ENCODE assay signal across 17 cellular contexts in genomic region chr6:150229775-150230561, GRCh38.
A peak's percentile ranks its signal among the peaks of the same experiment; 100 is the strongest.
DNase-seq lines count a peak whose midpoint lies in the region; ATAC-seq, FAIRE-seq and TF ChIP-seq lines count a peak whose summit lies in the region.
"Had no signal": no experiment of that assay in that cellular context is flagged by ENCODE, and none has a peak within 500 bp of the region (broad histone marks: within the 10 kb centered on the region; RNA-seq: fewer than 3 reads in every experiment).

No MANE protein-coding gene starts in this region.

- H3K4me1 Mint-ChIP-seq in immature natural killer cell = peaks cover 5 to 11% of the 10 kb centered on the region in 2 donors
- H3K4me1 Mint-ChIP-seq: naive B cell; stimulated activated memory B cell treated with anti-CD40 and anti-IgM and Interleukin-4, amounts not matched to agents 10 μg/mL and 1 μg/mL and 100 μg/mL, for 72 hours had no signal

- intact Hi-C loops in prostate gland (cut with DNase I) = no loop called here

- peaks cover 2 to 9% (median 3%) of the 10 kb centered on the region in 3 donors for H3K27me3 Mint-ChIP-seq in immature natural killer cell (ENCODE audit: low read depth in 3 of 3)

- H3K27me3 ChIP-seq in kidney epithelial cell (ENCODE audit: control insufficient read depth, insufficient read depth, low read length) = no peaks in the 10 kb centered on the region
- H3K27me3 ChIP-seq in prostate gland (replicated peaks; ENCODE audit: insufficient read depth) = peaks cover 4% of the 10 kb centered on the region
- H3K27me3 ChIP-seq: body of pancreas had no signal

- no peaks in the 10 kb centered on the region for H3K4me1 ChIP-seq in prostate gland (replicated peaks)
- H3K4me1 ChIP-seq: body of pancreas had no signal

- peak; percentile 35 for DNase-seq in AG10803 (ENCODE audit: low read depth)
- DNase-seq in H54 (ENCODE audit: insufficient read length, low spot score) = peak; percentile 12
- DNase-seq in amniotic stem cell (lab: John Stamatoyannopoulos, UW) = peak; percentile 59
- DNase-seq in kidney epithelial cell (ENCODE audit: low read depth) = peak; percentile 57
- DNase-seq in immature natural killer cell = no peak
- DNase-seq in NCI-H82 (lab: John Stamatoyannopoulos, UW) = no peak
- DNase-seq in prostate gland (ENCODE audit: low spot score) = no peak
- DNase-seq: activated T-cell treated with anti-CD3 and anti-CD28 coated beads, Interleukin-2, amount 50 U/mL, for 72 hours; body of pancreas; GDM1; left colon; naive B cell; NCI-H1092; NCI-H446; stimulated activated CD4-positive, alpha-beta T cell treated with anti-CD3 and anti-CD28 coated beads, Interleukin-2, amount 100 ng/mL, for 48 hours had no signal

- WGBS in prostate gland = 86% methylated on average over 9 of the region's 9 CpGs

- no peak overlapping the region for H3K4me3 ChIP-seq in AG10803 (ENCODE audit: low read length)
- no peak overlapping the region for H3K4me3 ChIP-seq in kidney epithelial cell (ENCODE audit: low read depth, low read length)
- H3K4me3 ChIP-seq in prostate gland = no peak overlapping the region
- H3K4me3 ChIP-seq: body of pancreas had no signal

- TF ChIP-seq CTCF in AG10803 (conservative IDR thresholded peaks at IDR 0.05; ENCODE audit: low read length) (no peak), kidney epithelial cell (IDR thresholded peaks at IDR 0.05; ENCODE audit: insufficient read depth, low read length, poor library complexity, severe bottlenecking) (no peak), prostate gland (IDR thresholded peaks at IDR 0.05) (no peak)

- H3K4me3 Mint-ChIP-seq in immature natural killer cell = no peak overlapping the region
- H3K4me3 Mint-ChIP-seq: activated T-cell treated with anti-CD3 and anti-CD28 coated beads, Interleukin-2, amount 50 U/mL, for 72 hours; naive B cell; stimulated activated memory B cell treated with anti-CD40 and anti-IgM and Interleukin-4, amounts not matched to agents 10 μg/mL and 1 μg/mL and 100 μg/mL, for 72 hours had no signal

- FAIRE-seq in H54 (lab: Jason Lieb, UNC) = peak; percentile 84

- H3K27ac Mint-ChIP-seq in immature natural killer cell = no peak overlapping the region
- H3K27ac Mint-ChIP-seq: activated T-cell treated with anti-CD3 and anti-CD28 coated beads, Interleukin-2, amount 50 U/mL, for 72 hours; naive B cell; stimulated activated memory B cell treated with anti-CD40 and anti-IgM and Interleukin-4, amounts not matched to agents 10 μg/mL and 1 μg/mL and 100 μg/mL, for 72 hours had no signal

- ATAC-seq in HG03039 (IDR thresholded peaks at IDR 0.05; ENCODE audit: unreplicated experiment) = no peak
- ATAC-seq: body of pancreas; left colon; stimulated activated memory B cell treated with anti-CD40 and anti-IgM and Interleukin-4, amounts not matched to agents 10 μg/mL and 1 μg/mL and 100 μg/mL, for 72 hours had no signal

- peaks cover 0 to 6% (median 0%) of the 10 kb centered on the region in 3 donors for H3K36me3 Mint-ChIP-seq in immature natural killer cell
- H3K36me3 Mint-ChIP-seq: stimulated activated memory B cell treated with anti-CD40 and anti-IgM and Interleukin-4, amounts not matched to agents 10 μg/mL and 1 μg/mL and 100 μg/mL, for 72 hours had no signal

- no peak overlapping the region for H3K27ac ChIP-seq in prostate gland
- H3K27ac ChIP-seq: body of pancreas had no signal

- peaks cover 0 to 9% (median 0%) of the 10 kb centered on the region in 6 donors for H3K9me3 Mint-ChIP-seq in immature natural killer cell

- no peaks in the 10 kb centered on the region for H3K9me3 ChIP-seq in prostate gland
- H3K9me3 ChIP-seq: body of pancreas had no signal

- TF ChIP-seq POLR2A in H54 (IDR thresholded peaks at IDR 0.05; ENCODE audit: low read depth, low read length) = no peak
- TF ChIP-seq POLR2A in prostate gland (IDR thresholded peaks at IDR 0.05) = no peak

- H3K36me3 ChIP-seq in kidney epithelial cell (ENCODE audit: control insufficient read depth, insufficient read depth, low read length) (no peaks in the 10 kb centered on the region), prostate gland (no peaks in the 10 kb centered on the region)

Comparison
In these comparisons a context has a peak if more than half of its experiments do, and no peak if none do; other contexts are left out.
1. DNase-seq: peak in AG10803 (single experiment), H54 (single experiment), amniotic stem cell (single experiment) and kidney epithelial cell (single experiment); none in immature natural killer cell (0 of 3), NCI-H82 (single experiment) and prostate gland (single experiment).